ENCODE assay signal across 1 cellular context in genomic region chr2:11699686-11700670, GRCh38.
TF ChIP-seq lines count a peak whose summit lies in the region.

No MANE protein-coding gene starts in this region.

TF ChIP-seq in H1, 55 proteins besides CTCF, POLR2A, EP300 and RAD21:
- no peak for TF ChIP-seq RXRA (IDR thresholded peaks at IDR 0.05; ENCODE audit: insufficient read depth, low read depth, low read length)
- TF ChIP-seq POU5F1 (IDR thresholded peaks at IDR 0.05; ENCODE audit: low read depth, low read length): no peak
TF ChIP-seq in H1: peak in this region for 0.
